In genomic region chr17:46977348-46977747, GRCh38 we compare ENCODE assay signal across 1 cellular context.
TF ChIP-seq lines count a peak whose summit lies in the region.

No MANE protein-coding gene starts in this region.

TF ChIP-seq in SK-N-SH, 30 proteins besides CTCF, POLR2A, EP300 and RAD21 (continued from another document):
- no peak for TF ChIP-seq USF2 (IDR thresholded peaks at IDR 0.05; ENCODE audit: borderline replicate concordance, low read depth, low read length)
